23 cellular contexts compared by ENCODE assay signal in genomic region chr12:92012691-92013090, GRCh38.
"Had no signal": no experiment of that assay in that cellular context is flagged by ENCODE, and none has a peak within 500 bp of the region (broad histone marks: within the 10 kb centered on the region; RNA-seq: fewer than 3 reads in every experiment).

No MANE protein-coding gene starts in this region.

- H3K9me3 Mint-ChIP-seq: stimulated activated effector memory CD8-positive, alpha-beta T cell treated with anti-CD3 and anti-CD28 coated beads, Interleukin-12 subunit alpha, Interleukin-12 subunit beta, amount 100 ng/mL, for 72 hours; type B pancreatic cell had no signal

- H3K4me3 Mint-ChIP-seq: nephron progenitor cell; stimulated activated effector memory CD8-positive, alpha-beta T cell treated with anti-CD3 and anti-CD28 coated beads, Interleukin-12 subunit alpha, Interleukin-12 subunit beta, amount 100 ng/mL, for 72 hours; type B pancreatic cell had no signal

- ATAC-seq: gastroesophageal sphincter; left cardiac atrium; lower lobe of right lung; psoas muscle; right lobe of liver; stimulated activated effector memory CD8-positive, alpha-beta T cell treated with anti-CD3 and anti-CD28 coated beads, Interleukin-12 subunit alpha, Interleukin-12 subunit beta, amount 100 ng/mL, for 72 hours; stimulated activated naive CD8-positive, alpha-beta T cell treated with anti-CD3 and anti-CD28 coated beads, Interleukin-15, Interleukin-2, amounts not matched to agents 100 U/mL and 50 U/mL, for 24 hours had no signal

- H3K27me3 ChIP-seq: dorsolateral prefrontal cortex, esophagus muscularis mucosa, gastroesophageal sphincter, right lobe of liver, suprapubic skin, thyroid gland had no signal

- DNase-seq: cortex of kidney; dorsolateral prefrontal cortex; effector CD8-positive, alpha-beta T cell; glutamatergic neuron; kidney; left cardiac atrium; left ventricle myocardium inferior; lower lobe of right lung; mesenchymal stem cell; midbrain; nephron progenitor cell; psoas muscle; retina; right lobe of liver; stimulated activated CD4-positive, alpha-beta T cell treated with anti-CD3 and anti-CD28 coated beads, Interleukin-4, amount 100 ng/mL, for 1 hour; stimulated activated CD8-positive, alpha-beta memory T cell treated with anti-CD3 and anti-CD28 coated beads, Interleukin-4, amount 100 ng/mL, for 48 hours; stimulated activated naive CD8-positive, alpha-beta T cell treated with anti-CD3 and anti-CD28 coated beads, Interleukin-15, Interleukin-2, amounts not matched to agents 100 U/mL and 50 U/mL, for 24 hours; thyroid gland had no signal

- H3K36me3 Mint-ChIP-seq: stimulated activated effector memory CD8-positive, alpha-beta T cell treated with anti-CD3 and anti-CD28 coated beads, Interleukin-12 subunit alpha, Interleukin-12 subunit beta, amount 100 ng/mL, for 72 hours; type B pancreatic cell had no signal

- H3K4me1 ChIP-seq: esophagus muscularis mucosa, gastroesophageal sphincter, left ventricle myocardium inferior, lower lobe of right lung, psoas muscle, suprapubic skin, thyroid gland had no signal

- H3K27ac Mint-ChIP-seq: nephron progenitor cell; stimulated activated effector memory CD8-positive, alpha-beta T cell treated with anti-CD3 and anti-CD28 coated beads, Interleukin-12 subunit alpha, Interleukin-12 subunit beta, amount 100 ng/mL, for 72 hours; type B pancreatic cell had no signal

- H3K27me3 Mint-ChIP-seq: type B pancreatic cell had no signal

- H3K27ac ChIP-seq: dorsolateral prefrontal cortex, esophagus muscularis mucosa, gastroesophageal sphincter, left ventricle myocardium inferior, lower lobe of right lung, psoas muscle, right lobe of liver, suprapubic skin, thyroid gland had no signal
